ENCODE assay signal across 28 cellular contexts in the genomic region with DNA sequence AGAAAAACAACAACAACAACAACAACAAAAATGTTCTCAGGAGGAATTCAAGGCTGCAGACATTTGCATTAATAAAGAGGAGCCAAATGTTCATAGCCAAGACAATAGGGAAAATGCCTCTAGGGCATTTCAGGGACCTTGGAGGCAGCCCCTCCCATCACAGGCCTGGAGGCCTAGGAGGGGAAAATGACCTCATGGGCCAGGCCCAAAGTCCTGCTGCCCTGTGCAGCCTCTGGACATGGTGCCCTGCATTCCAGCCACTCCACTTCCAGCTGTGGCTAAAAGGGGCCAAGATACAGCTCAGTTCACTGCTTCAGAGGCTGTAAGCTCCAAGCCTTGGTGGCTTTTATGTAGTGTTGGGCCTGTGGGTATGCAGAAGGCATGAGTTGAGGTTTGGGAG.
"Had no signal": no experiment of that assay in that cellular context is flagged by ENCODE, and none has a peak within 500 bp of the region (broad histone marks: within the 10 kb centered on the region; RNA-seq: fewer than 3 reads in every experiment).

No MANE protein-coding gene starts in this region.

- H3K4me3 ChIP-seq: stomach, suprapubic skin, testis, thoracic aorta, thyroid gland, tibial artery, tibial nerve, transverse colon, upper lobe of left lung, upper lobe of right lung, uterus, vagina had no signal

- H3K27me3 ChIP-seq: stomach, suprapubic skin, testis, thyroid gland, tibial artery, tibial nerve, transverse colon, upper lobe of left lung, upper lobe of right lung, uterus, vagina had no signal

- H3K36me3 ChIP-seq: stomach, suprapubic skin, thoracic aorta, thyroid gland, tibial artery, tibial nerve, transverse colon, upper lobe of left lung, upper lobe of right lung, uterus, vagina had no signal

- H3K4me3 Mint-ChIP-seq: stimulated activated effector memory CD8-positive, alpha-beta T cell treated with anti-CD3 and anti-CD28 coated beads, Interleukin-12 subunit alpha, Interleukin-12 subunit beta, amount 100 ng/mL, for 72 hours; stimulated activated memory B cell treated with anti-CD40 and anti-IgM and Interleukin-4, amounts not matched to agents 10 μg/mL and 1 μg/mL and 100 μg/mL, for 72 hours; stimulated activated naive B cell treated with anti-CD40 and anti-IgM and Interleukin-4, amounts not matched to agents 10 μg/mL and 1 μg/mL and 100 μg/mL, for 72 hours; stimulated activated naive CD8-positive, alpha-beta T cell treated with anti-CD3 and anti-CD28 coated beads, Interleukin-15, amount 100 ng/mL, for 72 hours; stimulated activated naive CD8-positive, alpha-beta T cell treated with anti-CD3 and anti-CD28 coated beads, Interleukin-15, Interleukin-2, amounts not matched to agents 100 ng/mL and 50 ng/mL, for 24 hours; type B pancreatic cell had no signal

- H3K36me3 Mint-ChIP-seq: stimulated activated effector memory CD8-positive, alpha-beta T cell treated with anti-CD3 and anti-CD28 coated beads, Interleukin-12 subunit alpha, Interleukin-12 subunit beta, amount 100 ng/mL, for 72 hours; stimulated activated memory B cell treated with anti-CD40 and anti-IgM and Interleukin-4, amounts not matched to agents 10 μg/mL and 1 μg/mL and 100 μg/mL, for 72 hours; stimulated activated naive B cell treated with anti-CD40 and anti-IgM and Interleukin-4, amounts not matched to agents 10 μg/mL and 1 μg/mL and 100 μg/mL, for 72 hours had no signal

- DNase-seq: stimulated activated CD4-positive, alpha-beta T cell treated with anti-CD3 and anti-CD28 coated beads, Interleukin-2, amount 100 ng/mL, for 48 hours; stimulated activated CD4-positive, alpha-beta T cell treated with anti-CD3 and anti-CD28 coated beads, Interleukin-4, amount 100 ng/mL, for 1 hour; stimulated activated CD4-positive, alpha-beta T cell treated with anti-CD3 and anti-CD28 coated beads, Interleukin-4, amount 100 ng/mL, for 24 hours; stimulated activated CD4-positive, alpha-beta T cell treated with anti-CD3 and anti-CD28 coated beads, Interleukin-4, amount 100 ng/mL, for 4 hours; stimulated activated CD8-positive, alpha-beta memory T cell treated with anti-CD3 and anti-CD28 coated beads, Interleukin-4, amount 100 ng/mL, for 48 hours; stimulated activated naive B cell treated with anti-CD40 and anti-IgM and Interleukin-4, amounts not matched to agents 10 μg/mL and 1 μg/mL and 100 μg/mL, for 72 hours; stimulated activated naive CD4-positive, alpha-beta T cell; stimulated activated naive CD4-positive, alpha-beta T cell treated with Interleukin-2 at 50 U/mL for 16 hours; stimulated activated naive CD8-positive, alpha-beta T cell treated with anti-CD3 and anti-CD28 coated beads, Interleukin-15, amount 100 ng/mL, for 72 hours; stimulated activated naive CD8-positive, alpha-beta T cell treated with anti-CD3 and anti-CD28 coated beads, Interleukin-15, Interleukin-2, amounts not matched to agents 100 U/mL and 50 U/mL, for 24 hours; stomach; substantia nigra; testis; thyroid gland; tibial artery; transverse colon; trophoblast cell; upper lobe of left lung; upper lobe of right lung; uterus had no signal

- H3K4me1 Mint-ChIP-seq: stimulated activated effector memory CD8-positive, alpha-beta T cell treated with anti-CD3 and anti-CD28 coated beads, Interleukin-12 subunit alpha, Interleukin-12 subunit beta, amount 100 ng/mL, for 72 hours; stimulated activated memory B cell treated with anti-CD40 and anti-IgM and Interleukin-4, amounts not matched to agents 10 μg/mL and 1 μg/mL and 100 μg/mL, for 72 hours; stimulated activated naive B cell treated with anti-CD40 and anti-IgM and Interleukin-4, amounts not matched to agents 10 μg/mL and 1 μg/mL and 100 μg/mL, for 72 hours; stimulated activated naive CD8-positive, alpha-beta T cell treated with anti-CD3 and anti-CD28 coated beads, Interleukin-15, amount 100 ng/mL, for 72 hours had no signal

- H3K4me1 ChIP-seq: stomach, suprapubic skin, testis, thyroid gland, tibial artery, tibial nerve, transverse colon, upper lobe of left lung, upper lobe of right lung, uterus, vagina had no signal

- H3K9me3 ChIP-seq: suprapubic skin, testis, thoracic aorta, thyroid gland, tibial artery, uterus, vagina had no signal

- H3K27me3 Mint-ChIP-seq: stimulated activated memory B cell treated with anti-CD40 and anti-IgM and Interleukin-4, amounts not matched to agents 10 μg/mL and 1 μg/mL and 100 μg/mL, for 72 hours; stimulated activated naive B cell treated with anti-CD40 and anti-IgM and Interleukin-4, amounts not matched to agents 10 μg/mL and 1 μg/mL and 100 μg/mL, for 72 hours; stimulated activated naive CD8-positive, alpha-beta T cell treated with anti-CD3 and anti-CD28 coated beads, Interleukin-15, amount 100 ng/mL, for 72 hours; stimulated activated naive CD8-positive, alpha-beta T cell treated with anti-CD3 and anti-CD28 coated beads, Interleukin-15, Interleukin-2, amounts not matched to agents 100 ng/mL and 50 ng/mL, for 24 hours; type B pancreatic cell had no signal

- H3K27ac ChIP-seq: stomach, suprapubic skin, testis, thoracic aorta, thyroid gland, tibial artery, tibial nerve, transverse colon, upper lobe of left lung, upper lobe of right lung, uterus, vagina had no signal

- ATAC-seq: stimulated activated effector memory CD8-positive, alpha-beta T cell treated with anti-CD3 and anti-CD28 coated beads, Interleukin-12 subunit alpha, Interleukin-12 subunit beta, amount 100 ng/mL, for 72 hours; stimulated activated memory B cell treated with anti-CD40 and anti-IgM and Interleukin-4, amounts not matched to agents 10 μg/mL and 1 μg/mL and 100 μg/mL, for 72 hours; stimulated activated naive B cell treated with anti-CD40 and anti-IgM and Interleukin-4, amounts not matched to agents 10 μg/mL and 1 μg/mL and 100 μg/mL, for 72 hours; stimulated activated naive CD8-positive, alpha-beta T cell treated with anti-CD3 and anti-CD28 coated beads, Interleukin-15, amount 100 ng/mL, for 72 hours; stimulated activated naive CD8-positive, alpha-beta T cell treated with anti-CD3 and anti-CD28 coated beads, Interleukin-15, Interleukin-2, amounts not matched to agents 100 U/mL and 50 U/mL, for 24 hours; upper lobe of right lung had no signal
